In the genomic region with DNA sequence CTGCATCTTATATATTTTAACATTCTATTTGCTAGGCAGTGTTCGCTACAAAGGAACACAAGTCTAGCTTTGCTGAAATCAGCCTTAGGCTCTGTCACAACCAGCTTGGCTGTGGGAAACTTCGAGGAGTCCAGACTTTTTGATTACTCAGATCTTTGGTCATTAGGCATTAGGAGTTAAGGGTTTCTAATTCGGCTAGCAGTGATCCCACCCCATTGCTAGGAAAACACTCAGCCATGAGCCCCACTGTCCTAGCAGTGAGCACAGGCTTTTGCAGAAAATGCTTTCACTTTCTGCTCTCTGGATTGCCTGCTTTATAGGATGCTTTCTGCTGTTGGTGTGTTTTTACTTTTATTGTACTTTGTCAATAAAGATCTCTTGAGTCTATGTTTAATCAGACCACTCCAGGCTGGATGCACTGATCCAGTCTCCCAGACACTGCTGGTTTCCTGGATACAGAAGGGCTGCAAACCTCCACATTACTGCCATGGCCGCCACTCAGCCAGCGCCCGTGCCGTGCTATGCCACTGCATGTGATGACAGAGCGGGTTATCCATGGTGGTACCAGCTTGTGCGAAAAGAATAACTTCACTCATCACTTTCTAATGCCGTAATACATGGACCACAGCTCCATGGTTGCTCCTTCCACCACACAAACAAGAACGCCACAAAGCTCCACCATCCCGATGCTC, we compare ENCODE assay signal across 19 cellular contexts. TPM values are rescaled to one million over a fixed set of nuclear protein-coding genes. Genes with fewer than 3 reads are reported as not detected.
DNase-seq lines count a peak whose midpoint lies in the region; ATAC-seq and TF ChIP-seq lines count a peak whose summit lies in the region.
"Had no signal": no experiment of that assay in that cellular context is flagged by ENCODE, and none has a peak within 500 bp of the region (broad histone marks: within the 10 kb centered on the region; RNA-seq: fewer than 3 reads in every experiment).

No MANE protein-coding gene starts in this region.

- no peak overlapping the region for H3K4me2 ChIP-seq in MM.1S (ENCODE audit: low read depth, low read length)
- H3K4me2 ChIP-seq: KMS-11 had no signal

- no peaks in the 10 kb centered on the region for H3K27me3 ChIP-seq in MM.1S (replicated peaks; ENCODE audit: insufficient read depth, low read length)
- H3K27me3 ChIP-seq: breast epithelium, gastroesophageal sphincter, uterus had no signal

- no peak overlapping the region for H2AFZ ChIP-seq in MM.1S (ENCODE audit: low read length)
- H2AFZ ChIP-seq: parathyroid adenoma had no signal

- no peak overlapping the region for H3K27ac ChIP-seq in MM.1S (ENCODE audit: low read length)
- H3K27ac ChIP-seq: breast epithelium, gastroesophageal sphincter, KMS-11, parathyroid adenoma, uterus had no signal

- in situ Hi-C loops in SK-MEL-5 (cut with HindIII; ENCODE audit: low pct_unique_long_range_greater_than_20kb, low sequenced_read_pairs): no loop called here

- H4K20me1 ChIP-seq in MM.1S (ENCODE audit: insufficient read depth, low read length): no peaks in the 10 kb centered on the region

- no peak for ATAC-seq in HG03571 (IDR thresholded peaks at IDR 0.05; ENCODE audit: unreplicated experiment)
- ATAC-seq: activated CD4-positive, alpha-beta T cell treated with anti-CD3 and anti-CD28 coated beads for 36 hours; gastroesophageal sphincter; stimulated activated naive CD8-positive, alpha-beta T cell treated with anti-CD3 and anti-CD28 coated beads, Interleukin-15, Interleukin-2, amounts not matched to agents 100 U/mL and 50 U/mL, for 24 hours had no signal

- no peaks in the 10 kb centered on the region for H3K36me3 ChIP-seq in MM.1S (replicated peaks; ENCODE audit: insufficient read depth, low read length)
- H3K36me3 ChIP-seq: breast epithelium, gastroesophageal sphincter, uterus had no signal

- no peaks in the 10 kb centered on the region for H3K9me3 ChIP-seq in MM.1S (replicated peaks; ENCODE audit: insufficient read depth, low read length)
- H3K9me3 ChIP-seq: breast epithelium, gastroesophageal sphincter, uterus had no signal

- no peak overlapping the region for H3K9ac ChIP-seq in MM.1S (ENCODE audit: low read length)
- H3K9ac ChIP-seq: KMS-11, parathyroid adenoma had no signal

- no peaks in the 10 kb centered on the region for H3K79me2 ChIP-seq in MM.1S (ENCODE audit: low read length)
- H3K79me2 ChIP-seq: parathyroid adenoma had no signal

- no peaks in the 10 kb centered on the region for H3F3A ChIP-seq in MM.1S (ENCODE audit: insufficient read depth, low read length)

- no peaks in the 10 kb centered on the region for H3K9me2 ChIP-seq in MM.1S (replicated peaks; ENCODE audit: insufficient read depth, low read length)

- DNase-seq in AG20443 (ENCODE audit: low spot score) (peak; percentile 11), SK-MEL-5 (ENCODE audit: low read depth, low spot score) (peak; percentile 14), epithelial cell of esophagus (ENCODE audit: low read depth) (peak; percentile 7), myocyte (ENCODE audit: low read depth) (peak; percentile 26), MM.1S (no peak), RPMI8226 (no peak), EL (no peak)
- DNase-seq: activated CD4-positive, alpha-beta T cell treated with anti-CD3 and anti-CD28 coated beads for 36 hours; activated naive CD4-positive, alpha-beta T cell treated with anti-CD3 and anti-CD28 coated beads, Interleukin-2, amount 50 U/mL, for 16 hours; NCI-H1417 treated with DMSO at 0.1 percent for 48 hours; NCI-H446; stimulated activated naive CD8-positive, alpha-beta T cell treated with anti-CD3 and anti-CD28 coated beads, Interleukin-15, Interleukin-2, amounts not matched to agents 100 U/mL and 50 U/mL, for 24 hours; T-helper 9 cell; uterus had no signal

- no peak overlapping the region for H3K4me3 ChIP-seq in epithelial cell of esophagus (ENCODE audit: low read length)
- no peak overlapping the region for H3K4me3 ChIP-seq in MM.1S (ENCODE audit: low read length)
- H3K4me3 ChIP-seq: breast epithelium, gastroesophageal sphincter, uterus had no signal

- no peaks in the 10 kb centered on the region for H3K4me1 ChIP-seq in MM.1S (ENCODE audit: low read length)
- H3K4me1 ChIP-seq: breast epithelium, gastroesophageal sphincter, parathyroid adenoma, uterus had no signal

- TF ChIP-seq CTCF in epithelial cell of esophagus (IDR thresholded peaks at IDR 0.05; ENCODE audit: insufficient read depth, low read depth, low read length, missing control alignments): no peak
- TF ChIP-seq CTCF in MM.1S (IDR thresholded peaks at IDR 0.05; ENCODE audit: low read length): no peak

RNA-seq across cellular contexts. Expression of gene PYGL, which starts 41.0 kb away (rescaled TPM):
- 199 and 203 TPM in 2 replicates for total RNA-seq in SK-MEL-5 (2014; rRNA removed; shearing (Covaris generic))
- 185 and 209 TPM in 2 replicates for polyA plus RNA-seq in SK-MEL-5 (2015; cell fraction: cytosol; rRNA removed)
- 192 and 207 TPM in 2 replicates for polyA plus RNA-seq in SK-MEL-5 (2015; cell fraction: nucleus; rRNA removed)
- total RNA-seq in myocyte: 161 and 270 TPM in 2 replicates
- polyA plus RNA-seq in myocyte (2012): 115 TPM

Comparison
In these comparisons a context has a peak if more than half of its experiments do, and no peak if none do; other contexts are left out.
1. DNase-seq: peak in AG20443 (single experiment), SK-MEL-5 (single experiment), epithelial cell of esophagus (single experiment) and myocyte (single experiment); none in MM.1S (single experiment), RPMI8226 (single experiment) and EL (single experiment).